ENCODE assay signal across 20 cellular contexts in genomic region chr2:56754627-56755026, GRCh38.
"Had no signal": no experiment of that assay in that cellular context is flagged by ENCODE, and none has a peak within 500 bp of the region (broad histone marks: within the 10 kb centered on the region; RNA-seq: fewer than 3 reads in every experiment).

No MANE protein-coding gene starts in this region.

- ATAC-seq: foreskin keratinocyte; naive thymus-derived CD4-positive, alpha-beta T cell; stimulated activated effector memory CD8-positive, alpha-beta T cell treated with anti-CD3 and anti-CD28 coated beads, Interleukin-12 subunit alpha, Interleukin-12 subunit beta, amount 100 ng/mL, for 72 hours; stimulated activated naive CD8-positive, alpha-beta T cell treated with anti-CD3 and anti-CD28 coated beads, Interleukin-15, Interleukin-2, amounts not matched to agents 100 U/mL and 50 U/mL, for 24 hours had no signal

- H3K79me2 ChIP-seq: parathyroid adenoma had no signal

- H3K36me3 ChIP-seq: tibial artery, upper lobe of left lung, uterus had no signal

- H3K9ac ChIP-seq: parathyroid adenoma had no signal

- H3K27ac ChIP-seq: coronary artery, foreskin keratinocyte, parathyroid adenoma, psoas muscle, tibial artery, upper lobe of left lung, uterus had no signal

- H3K4me3 ChIP-seq: coronary artery, psoas muscle, smooth muscle cell, tibial artery, upper lobe of left lung, uterus had no signal

- H3K4me1 ChIP-seq: foreskin keratinocyte, parathyroid adenoma, psoas muscle, tibial artery, upper lobe of left lung, uterus had no signal

- H2AFZ ChIP-seq: parathyroid adenoma had no signal

- FAIRE-seq: endothelial cell of umbilical vein, keratinocyte had no signal

- H3K27me3 ChIP-seq: foreskin keratinocyte, tibial artery, upper lobe of left lung, uterus had no signal

- DNase-seq: effector CD4-positive, alpha-beta T cell; endodermal cell; erythroblast; foreskin keratinocyte; mesendoderm; naive thymus-derived CD4-positive, alpha-beta T cell; nephron progenitor cell; psoas muscle; stimulated activated CD4-positive, alpha-beta T cell treated with anti-CD3 and anti-CD28 coated beads, Interleukin-2, amount 100 ng/mL, for 48 hours; stimulated activated CD8-positive, alpha-beta memory T cell treated with anti-CD3 and anti-CD28 coated beads, Interleukin-4, amount 100 ng/mL, for 48 hours; stimulated activated naive CD8-positive, alpha-beta T cell treated with anti-CD3 and anti-CD28 coated beads, Interleukin-15, Interleukin-2, amounts not matched to agents 100 U/mL and 50 U/mL, for 24 hours; tibial artery; upper lobe of left lung; uterus had no signal

- H3K4me2 ChIP-seq: smooth muscle cell had no signal

- H3K9me3 ChIP-seq: psoas muscle, tibial artery, upper lobe of left lung, uterus had no signal
